19 cellular contexts compared by ENCODE assay signal in the genomic region with DNA sequence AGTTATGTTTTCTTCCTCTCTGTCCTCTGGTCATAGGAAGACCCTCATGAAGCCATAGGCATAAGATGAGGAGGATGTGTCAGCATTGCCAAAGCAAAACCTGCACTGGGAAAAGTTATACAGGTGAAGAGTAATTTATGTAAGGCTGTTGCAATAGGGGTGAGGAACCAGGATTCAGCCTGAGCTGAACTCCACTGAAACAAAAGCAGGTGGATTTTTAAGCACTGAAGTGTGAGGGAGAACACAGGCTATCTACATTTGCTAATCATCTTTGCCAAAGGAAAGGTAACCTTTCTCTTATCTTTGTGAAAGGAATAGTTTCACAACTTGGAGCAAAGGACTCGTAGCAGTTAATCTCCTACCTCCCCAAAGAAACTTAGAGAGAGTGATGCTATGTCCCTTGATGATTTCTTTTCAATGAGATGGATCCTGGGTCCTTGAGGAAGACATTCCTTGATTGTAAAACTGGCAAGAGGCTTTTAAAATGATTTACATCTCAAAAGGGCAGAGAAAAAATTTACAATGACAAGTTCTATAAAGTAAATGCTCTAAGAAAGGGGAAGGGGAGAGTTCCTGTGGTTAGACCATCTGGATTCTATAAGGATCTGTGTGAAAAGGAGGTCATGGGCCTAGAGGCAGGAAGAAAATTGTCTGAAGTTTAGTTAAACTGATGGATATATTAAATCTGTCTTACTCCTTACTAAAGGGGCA.
"Had no signal": no experiment of that assay in that cellular context is flagged by ENCODE, and none has a peak within 500 bp of the region (broad histone marks: within the 10 kb centered on the region; RNA-seq: fewer than 3 reads in every experiment).

No MANE protein-coding gene starts in this region.

- DNase-seq: activated CD4-positive, alpha-beta T cell treated with anti-CD3 and anti-CD28 coated beads for 48 hours; activated CD4-positive, CD25-positive, alpha-beta regulatory T cell; activated CD8-positive, alpha-beta memory T cell treated with anti-CD3 and anti-CD28 coated beads, Interleukin-2, amount 50 U/mL, for 4 hours; activated effector memory CD4-positive, alpha-beta T cell treated with Interleukin-2 at 50 U/mL for 16 hours; activated naive CD4-positive, alpha-beta T cell treated with anti-CD3 and anti-CD28 coated beads, Interleukin-2, amount 50 U/mL, for 16 hours; activated T-cell treated with anti-CD3 and anti-CD28 coated beads, Interleukin-2, amount 50 U/mL, for 48 hours; aorta; brain microvascular endothelial cell; colonic mucosa; endodermal cell; foreskin fibroblast; naive thymus-derived CD4-positive, alpha-beta T cell; pancreas; stimulated activated CD4-positive, alpha-beta T cell treated with anti-CD3 and anti-CD28 coated beads, Interleukin-1b, Interleukin-23, amount 100 ng/mL, for 48 hours; stimulated activated CD8-positive, alpha-beta memory T cell treated with anti-CD3 and anti-CD28 coated beads, Interleukin-4, amount 100 ng/mL, for 48 hours; stimulated activated naive CD4-positive, alpha-beta T cell; T-cell had no signal

- H3K4me3 ChIP-seq: colonic mucosa, pancreas had no signal

- H3K27me3 ChIP-seq: brain microvascular endothelial cell, colonic mucosa, pancreas had no signal

- ATAC-seq: naive thymus-derived CD4-positive, alpha-beta T cell; pancreas; T-cell had no signal

- H3K36me3 Mint-ChIP-seq: naive thymus-derived CD4-positive, alpha-beta T cell; T-cell had no signal

- H3K4me3 Mint-ChIP-seq: central memory CD8-positive, alpha-beta T cell; endodermal cell; naive thymus-derived CD4-positive, alpha-beta T cell; T-cell had no signal

- H3K4me1 ChIP-seq: colonic mucosa, pancreas had no signal

- H3K4me1 Mint-ChIP-seq: central memory CD8-positive, alpha-beta T cell; naive thymus-derived CD4-positive, alpha-beta T cell; T-cell had no signal

- H3K27me3 Mint-ChIP-seq: central memory CD8-positive, alpha-beta T cell; naive thymus-derived CD4-positive, alpha-beta T cell; T-cell had no signal

- H3K9me3 Mint-ChIP-seq: endodermal cell had no signal

- H3K9me3 ChIP-seq: colonic mucosa, pancreas had no signal

- H3K36me3 ChIP-seq: brain microvascular endothelial cell, colonic mucosa, pancreas had no signal

- H3K27ac Mint-ChIP-seq: endodermal cell; naive thymus-derived CD4-positive, alpha-beta T cell; T-cell had no signal

- H3K27ac ChIP-seq: brain microvascular endothelial cell, colonic mucosa, epithelial cell of prostate, pancreas had no signal
